ENCODE assay signal across 27 cellular contexts in the genomic region with DNA sequence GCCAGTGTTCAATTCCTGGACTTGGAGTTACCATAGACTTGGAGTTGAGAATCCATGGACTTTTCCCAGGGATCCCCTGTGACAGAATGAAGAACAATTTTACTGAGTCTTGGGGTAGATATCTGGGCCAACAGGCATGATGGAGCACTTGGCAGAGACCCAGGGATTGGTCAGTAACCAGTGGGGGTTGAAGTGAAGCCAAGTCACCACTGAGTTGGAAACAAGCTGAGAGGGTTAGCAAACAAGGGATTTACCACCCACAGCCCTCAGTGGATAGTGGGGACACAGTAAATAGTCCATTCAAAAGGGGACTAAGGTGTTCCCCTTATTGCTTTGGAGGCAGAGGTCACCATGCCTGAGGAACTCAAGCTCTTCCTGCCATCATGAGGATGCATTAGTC.
DNase-seq lines count a peak whose midpoint lies in the region; TF ChIP-seq lines count a peak whose summit lies in the region.
"Had no signal": no experiment of that assay in that cellular context is flagged by ENCODE, and none has a peak within 500 bp of the region (broad histone marks: within the 10 kb centered on the region; RNA-seq: fewer than 3 reads in every experiment).

No MANE protein-coding gene starts in this region.

- H3K4me1 ChIP-seq in thyroid gland = no peaks in the 10 kb centered on the region
- H3K4me1 ChIP-seq: A549, Caco-2, SJSA1 had no signal

- no peak overlapping the region for H3K4me3 ChIP-seq in thyroid gland (replicated peaks in 1 of 3)
- H3K4me3 ChIP-seq: A549, GM23248, MG63, PC-9, SJSA1 had no signal

- H3K9me3 Mint-ChIP-seq in activated CD4-positive, alpha-beta T cell treated with anti-CD3 and anti-CD28 coated beads, Interleukin-2, amount 10 ng/mL, durations not matched to agents 24 days and 14 days = no peaks in the 10 kb centered on the region
- H3K9me3 Mint-ChIP-seq: T-helper 2 cell treated with Interferon-gamma antibody and Interleukin-4, amounts not matched to agents 5 μg/mL and 100 μg/mL, for 36 hours had no signal

- intact Hi-C loops in thyroid gland (cut with DNase I) = no loop called here
- intact Hi-C loops in activated CD4-positive, alpha-beta T cell treated with anti-CD3 and anti-CD28 coated beads, Interleukin-2, amount 10 ng/mL, durations not matched to agents 24 days and 14 days (cut with micrococcal nuclease) = no loop called here

- H3K36me3 ChIP-seq in thyroid gland = no peaks in the 10 kb centered on the region
- H3K36me3 ChIP-seq: MG63, SJSA1 had no signal

- DNase-seq in NCI-H748 (lab: John Stamatoyannopoulos, UW; ENCODE audit: unreplicated experiment) (peak; percentile 9), NCI-H748 treated with DMSO at 0.1 percent for 48 hours (lab: John Stamatoyannopoulos, UW) (no peak), NCI-H2029 (lab: John Stamatoyannopoulos, UW) (peak; percentile 21), astrocyte of the hippocampus (ENCODE audit: low read depth, low spot score) (peak; percentile 37), thyroid gland (peak; percentile 39 to 41)
- no peak for DNase-seq in activated CD4-positive, alpha-beta T cell treated with anti-CD3 and anti-CD28 coated beads, Interleukin-2, amount 10 ng/mL, durations not matched to agents 24 days and 14 days
- DNase-seq in activated naive CD4-positive, alpha-beta T cell treated with Interleukin-2 at 50 U/mL for 16 hours = no peak
- DNase-seq: C1 segment of cervical spinal cord; Caco-2; CD4-positive, alpha-beta memory T cell; DMS79 treated with DMSO at 0.1 percent for 48 hours; GF-D8; GM23248; H7; KBM-7; MG63; NCI-H1417; NCI-H1694; NCI-H2107; NCI-H510A treated with DMSO at 0.1 percent for 48 hours; NCI-H774; PC-9; Right ventricle myocardium superior; RPMI8226 had no signal

- H3K9me3 ChIP-seq in thyroid gland = no peaks in the 10 kb centered on the region
- H3K9me3 ChIP-seq: A549, Caco-2, MG63, SJSA1 had no signal

- H3K4me3 Mint-ChIP-seq in activated CD4-positive, alpha-beta T cell treated with anti-CD3 and anti-CD28 coated beads, Interleukin-2, amount 10 ng/mL, durations not matched to agents 24 days and 14 days = no peak overlapping the region
- H3K4me3 Mint-ChIP-seq: CD4-positive, alpha-beta memory T cell; T-helper 2 cell treated with Interferon-gamma antibody and Interleukin-4, amounts not matched to agents 5 μg/mL and 100 μg/mL, for 36 hours had no signal

- H3K27ac ChIP-seq in thyroid gland = no peak overlapping the region
- H3K27ac ChIP-seq: A549, GM23248, PC-9, SJSA1 had no signal

- H3K27me3 ChIP-seq in thyroid gland = no peaks in the 10 kb centered on the region
- H3K27me3 ChIP-seq: MG63, SJSA1 had no signal

- TF ChIP-seq CTCF in thyroid gland (IDR thresholded peaks at IDR 0.05) = no peak

- no peaks in the 10 kb centered on the region for H3K27me3 Mint-ChIP-seq in activated CD4-positive, alpha-beta T cell treated with anti-CD3 and anti-CD28 coated beads, Interleukin-2, amount 10 ng/mL, durations not matched to agents 24 days and 14 days
- H3K27me3 Mint-ChIP-seq: CD4-positive, alpha-beta memory T cell had no signal

- no peaks in the 10 kb centered on the region for H3K4me1 Mint-ChIP-seq in activated CD4-positive, alpha-beta T cell treated with anti-CD3 and anti-CD28 coated beads, Interleukin-2, amount 10 ng/mL, durations not matched to agents 24 days and 14 days

- no peak overlapping the region for H3K27ac Mint-ChIP-seq in activated CD4-positive, alpha-beta T cell treated with anti-CD3 and anti-CD28 coated beads, Interleukin-2, amount 10 ng/mL, durations not matched to agents 24 days and 14 days
- H3K27ac Mint-ChIP-seq: CD4-positive, alpha-beta memory T cell; T-helper 2 cell treated with Interferon-gamma antibody and Interleukin-4, amounts not matched to agents 5 μg/mL and 100 μg/mL, for 36 hours had no signal

- H3K36me3 Mint-ChIP-seq in activated CD4-positive, alpha-beta T cell treated with anti-CD3 and anti-CD28 coated beads, Interleukin-2, amount 10 ng/mL, durations not matched to agents 24 days and 14 days (ENCODE audit: low read depth) = no peaks in the 10 kb centered on the region
- H3K36me3 Mint-ChIP-seq: CD4-positive, alpha-beta memory T cell had no signal

- no peak for TF ChIP-seq POLR2A in thyroid gland (IDR thresholded peaks at IDR 0.05)

Comparison
In these comparisons a context has a peak if more than half of its experiments do, and no peak if none do; other contexts are left out.
1. DNase-seq: peak in NCI-H748 (single experiment), NCI-H2029 (single experiment), astrocyte of the hippocampus (single experiment) and thyroid gland (2 of 2); none in NCI-H748 treated with DMSO at 0.1 percent for 48 hours (single experiment), activated CD4-positive, alpha-beta T cell treated with anti-CD3 and anti-CD28 coated beads, Interleukin-2, amount 10 ng/mL, durations not matched to agents 24 days and 14 days (single experiment) and activated naive CD4-positive, alpha-beta T cell treated with Interleukin-2 at 50 U/mL for 16 hours (single experiment).